In genomic region chr1:13577846-13578245, GRCh38 we compare ENCODE assay signal across 33 cellular contexts. TPM values are rescaled to one million over a fixed set of nuclear protein-coding genes. Genes with fewer than 3 reads are reported as not detected.
"Had no signal": no experiment of that assay in that cellular context is flagged by ENCODE, and none has a peak within 500 bp of the region (broad histone marks: within the 10 kb centered on the region; RNA-seq: fewer than 3 reads in every experiment).

No MANE protein-coding gene starts in this region.

- H3K4me3 ChIP-seq: adrenal gland, body of pancreas, breast epithelium had no signal

- H3K27me3 ChIP-seq: body of pancreas, brain microvascular endothelial cell had no signal

- H3K9me3 ChIP-seq: adrenal gland, body of pancreas, breast epithelium had no signal

- H3K27ac ChIP-seq: adrenal gland, body of pancreas, brain microvascular endothelial cell, breast epithelium, VCaP had no signal

- H3K36me3 ChIP-seq: adrenal gland, brain microvascular endothelial cell, breast epithelium had no signal

- H3K4me1 ChIP-seq: adrenal gland, body of pancreas, breast epithelium had no signal

- DNase-seq: activated B cell treated with CpG ODN at 0.5 μM for 24 hours; activated CD4-positive, alpha-beta memory T cell treated with anti-CD3 and anti-CD28 coated beads for 36 hours; activated CD4-positive, alpha-beta T cell treated with anti-CD3 and anti-CD28 coated beads for 4 hours; activated CD4-positive, alpha-beta T cell treated with anti-CD3 and anti-CD28 coated beads, Interleukin-2, amount 10 ng/mL, durations not matched to agents 24 days and 14 days; activated CD4-positive, alpha-beta T cell treated with anti-CD3 and anti-CD28 coated beads, Interleukin-2, amount 50 U/mL, for 1 hour; activated CD4-positive, alpha-beta T cell treated with anti-CD3 and anti-CD28 coated beads, Interleukin-2, amount 50 U/mL, for 4 hours; activated CD4-positive, CD25-positive, alpha-beta regulatory T cell treated with anti-CD3 and anti-CD28 coated beads, Interleukin-2, amount 50 U/mL, for 72 hours; activated CD8-positive, alpha-beta memory T cell treated with anti-CD3 and anti-CD28 coated beads, Interleukin-2, amount 50 U/mL, for 4 hours; activated CD8-positive, alpha-beta T cell treated with anti-CD3 and anti-CD28 coated beads for 36 hours; activated effector memory CD4-positive, alpha-beta T cell treated with anti-CD3 and anti-CD28 coated beads, Interleukin-2, amount 50 U/mL, for 16 hours; activated gamma-delta T cell treated with Interleukin-2 at 50 U/mL for 16 hours; activated naive CD4-positive, alpha-beta T cell; activated naive CD4-positive, alpha-beta T cell treated with anti-CD3 and anti-CD28 coated beads for 36 hours; activated naive CD4-positive, alpha-beta T cell treated with anti-CD3 and anti-CD28 coated beads, Interleukin-2, amount 50 U/mL, for 16 hours; activated naive CD8-positive, alpha-beta T cell treated with anti-CD3 and anti-CD28 coated beads for 36 hours; activated T-cell treated with anti-CD3 and anti-CD28 coated beads for 4 hours; activated T-cell treated with anti-CD3 and anti-CD28 coated beads, Interleukin-2, amount 50 U/mL, for 1 hour; activated T-cell treated with anti-CD3 and anti-CD28 coated beads, Interleukin-2, amount 50 U/mL, for 4 hours; activated T-cell treated with anti-CD3 and anti-CD28 coated beads, Interleukin-2, amount 50 U/mL, for 72 hours; adrenal gland; amniotic stem cell; body of pancreas; brain microvascular endothelial cell; central memory CD4-positive, alpha-beta T cell; T-helper 1 cell; T-helper 2 cell; T-helper 9 cell had no signal

- ATAC-seq: activated CD8-positive, alpha-beta T cell treated with anti-CD3 and anti-CD28 coated beads for 36 hours; activated naive CD4-positive, alpha-beta T cell treated with anti-CD3 and anti-CD28 coated beads, Interleukin-2, amount 50 U/mL, for 72 hours; activated T-cell treated with anti-CD3 and anti-CD28 coated beads, Interleukin-2, amount 50 U/mL, for 4 hours; activated T-cell treated with anti-CD3 and anti-CD28 coated beads, Interleukin-2, amount 50 U/mL, for 72 hours; activated T-helper 17 cell treated with anti-CD3 and anti-CD28 coated beads, Interleukin-2, amount 50 U/mL, for 72 hours; body of pancreas had no signal

RNA-seq across cellular contexts. Expression of gene PDPN, which starts 5.8 kb away (rescaled TPM):
- total RNA-seq: activated B cell treated with CpG ODN at 0.5 μM for 24 hours; activated CD4-positive, alpha-beta memory T cell treated with anti-CD3 and anti-CD28 coated beads for 36 hours; activated CD4-positive, alpha-beta T cell treated with anti-CD3 and anti-CD28 coated beads, Interleukin-2, amount 10 ng/mL, durations not matched to agents 24 days and 14 days; activated CD8-positive, alpha-beta memory T cell treated with anti-CD3 and anti-CD28 coated beads for 36 hours; activated CD8-positive, alpha-beta T cell treated with anti-CD3 and anti-CD28 coated beads for 36 hours; activated naive CD4-positive, alpha-beta T cell treated with anti-CD3 and anti-CD28 coated beads for 36 hours; activated naive CD4-positive, alpha-beta T cell treated with anti-CD3 and anti-CD28 coated beads, Interleukin-2, amount 50 U/mL, for 72 hours; activated naive CD8-positive, alpha-beta T cell treated with anti-CD3 and anti-CD28 coated beads for 36 hours; activated T-cell treated with anti-CD3 and anti-CD28 coated beads, Interleukin-2, amount 50 U/mL, for 72 hours; activated T-helper 1 cell treated with anti-CD3 and anti-CD28 coated beads, Interleukin-12 subunit alpha, Interleukin-12 subunit beta, Interleukin-2, Interleukin-4 antibody, amounts not matched to agents 30 ng/mL and 10 ng/mL and 1 ng/mL, durations not matched to agents 14 hours and 24 hours and 36 hours; activated T-helper 17 cell treated with anti-CD3 and anti-CD28 coated beads, Interleukin-2, amount 50 U/mL, for 72 hours had no signal
